ENCODE assay signal across 20 cellular contexts in genomic region chr14:35959835-35960234, GRCh38.
DNase-seq lines count a peak whose midpoint lies in the region; ATAC-seq and TF ChIP-seq lines count a peak whose summit lies in the region.
"Had no signal": no experiment of that assay in that cellular context is flagged by ENCODE, and none has a peak within 500 bp of the region (broad histone marks: within the 10 kb centered on the region; RNA-seq: fewer than 3 reads in every experiment).

No MANE protein-coding gene starts in this region.

- no peak overlapping the region for H3K4me3 Mint-ChIP-seq in nephron progenitor cell
- H3K4me3 Mint-ChIP-seq: activated naive CD4-positive, alpha-beta T cell treated with anti-CD3 and anti-CD28 coated beads for 36 hours had no signal

- H3K36me3 ChIP-seq in mammary epithelial cell (ENCODE audit: insufficient read depth, low read length), result no peaks in the 10 kb centered on the region
- H3K36me3 ChIP-seq: colonic mucosa, heart left ventricle, tibial nerve had no signal

- H3K9ac ChIP-seq in mammary epithelial cell (ENCODE audit: insufficient read depth, low read length), result no peak overlapping the region

- in situ Hi-C loops in mammary epithelial cell (cut with MboI; ENCODE audit: low sequenced_read_pairs in 2 of 2), result no loop called here

- no peak for ATAC-seq in HG03108 (IDR thresholded peaks at IDR 0.05; ENCODE audit: unreplicated experiment)
- no peak for ATAC-seq in Right ventricle myocardium superior (ENCODE audit: poor library complexity)
- ATAC-seq: heart left ventricle had no signal

- no peaks in the 10 kb centered on the region for H3K9me3 Mint-ChIP-seq in nephron progenitor cell
- H3K9me3 Mint-ChIP-seq: activated naive CD4-positive, alpha-beta T cell treated with anti-CD3 and anti-CD28 coated beads for 36 hours had no signal

- peaks cover 2% of the 10 kb centered on the region for H3K27me3 Mint-ChIP-seq in nephron progenitor cell (ENCODE audit: low read depth, poor library complexity)

- DNase-seq in DMS 273 (lab: John Stamatoyannopoulos, UW; ENCODE audit: unreplicated experiment) (peak; percentile 21), DMS 273 treated with DMSO at 0.1 percent for 48 hours (lab: John Stamatoyannopoulos, UW) (no peak), LNCaP clone FGC (ENCODE audit: low read depth) (no peak), mammary epithelial cell (no peak), nephron progenitor cell (no peak), Right ventricle myocardium superior (no peak)
- DNase-seq in activated CD4-positive, alpha-beta T cell treated with anti-CD3 and anti-CD28 coated beads for 4 hours, result no peak
- DNase-seq: activated CD4-positive, alpha-beta T cell treated with anti-CD3 and anti-CD28 coated beads for 1 hour; activated CD8-positive, alpha-beta memory T cell treated with anti-CD3 and anti-CD28 coated beads, Interleukin-2, amount 50 U/mL, for 48 hours; activated naive CD4-positive, alpha-beta T cell treated with anti-CD3 and anti-CD28 coated beads for 36 hours; colonic mucosa; heart left ventricle; islet precursor cell; NCI-H1436 treated with DMSO at 0.1 percent for 48 hours; SHP77; small intestine had no signal

- no peaks in the 10 kb centered on the region for H3K4me1 ChIP-seq in mammary epithelial cell (ENCODE audit: insufficient read depth, low read length)
- H3K4me1 ChIP-seq: colonic mucosa, heart left ventricle had no signal

- no peak overlapping the region for H3K4me2 ChIP-seq in mammary epithelial cell (ENCODE audit: insufficient read depth, low read depth, low read length)

- dilution Hi-C loops in mammary epithelial cell (cut with HindIII; ENCODE audit: low sequenced_read_pairs), result no loop called here

- no peaks in the 10 kb centered on the region for H3K79me2 ChIP-seq in mammary epithelial cell (ENCODE audit: insufficient read depth, low read length)

- no peaks in the 10 kb centered on the region for H3K4me1 Mint-ChIP-seq in nephron progenitor cell

- peak overlapping the region; percentile 30 for H3K27ac Mint-ChIP-seq in nephron progenitor cell
- H3K27ac Mint-ChIP-seq: activated naive CD4-positive, alpha-beta T cell treated with anti-CD3 and anti-CD28 coated beads for 36 hours had no signal

- BruUV-seq in mammary epithelial cell (replicated peaks; lab: Mats Ljungman, UMichigan), result no TSS peak

- no peak overlapping the region for H2AFZ ChIP-seq in mammary epithelial cell (ENCODE audit: low read depth, low read length)

- no peaks in the 10 kb centered on the region for H3K36me3 Mint-ChIP-seq in nephron progenitor cell (ENCODE audit: low read depth)

- H4K20me1 ChIP-seq in mammary epithelial cell (ENCODE audit: insufficient read depth, low read length), result no peaks in the 10 kb centered on the region

- no peaks in the 10 kb centered on the region for H3K9me3 ChIP-seq in mammary epithelial cell (replicated peaks; ENCODE audit: insufficient read depth, low read length)
- H3K9me3 ChIP-seq: colonic mucosa, heart left ventricle, tibial nerve had no signal

- TF ChIP-seq CTCF in LNCaP clone FGC (IDR thresholded peaks at IDR 0.05; ENCODE audit: control insufficient read depth, extremely low read depth, insufficient read depth) (0 out of 2 replicates have a peak, but pooled peaks have one; percentile 7), mammary epithelial cell (conservative IDR thresholded peaks at IDR 0.05 in 1 of 2, IDR thresholded peaks at IDR 0.05 in 1 of 2; ENCODE audit: extremely low read depth in 1 of 2, insufficient read depth in 1 of 2, low read depth in 1 of 2, low read length in 2 of 2) (peak; percentile 3 to 18), nephron progenitor cell (IDR thresholded peaks at IDR 0.05) (no peak)

- H3K27me3 ChIP-seq in mammary epithelial cell (ENCODE audit: insufficient read depth, low read length), result no peaks in the 10 kb centered on the region
- H3K27me3 ChIP-seq: colonic mucosa, heart left ventricle, tibial nerve had no signal

- CTCF ChIA-PET in mammary epithelial cell (lab: Charles Lee; ENCODE audit: low non-redundant PET), result no interaction called here

- H3K4me3 ChIP-seq in LNCaP clone FGC (ENCODE audit: low read depth, low read length) (no peak overlapping the region), mammary epithelial cell (replicated peaks in 1 of 3; ENCODE audit: insufficient read depth in 1 of 3, low read depth in 2 of 3, low read length in 3 of 3) (no peak overlapping the region)
- H3K4me3 ChIP-seq: colonic mucosa, heart left ventricle, tibial nerve had no signal

- intact Hi-C loops in mammary epithelial cell (cut with micrococcal nuclease) (loop anchor here (5.0 kb wide), 2 partner anchors 597 to 647 kb away; no protein-coding TSS in a partner anchor), Right ventricle myocardium superior (cut with DNase I) (no loop called here)

- no peak overlapping the region for H3K27ac ChIP-seq in mammary epithelial cell (ENCODE audit: insufficient read depth, low read depth, low read length)
- H3K27ac ChIP-seq: 22Rv1, colonic mucosa, epithelial cell of prostate, heart left ventricle, tibial nerve had no signal
